ENCODE assay signal across 1 cellular context in genomic region chr10:29389935-29390334, GRCh38.
TF ChIP-seq lines count a peak whose summit lies in the region.

No MANE protein-coding gene starts in this region.

TF ChIP-seq in GM23338, 12 proteins besides CTCF, POLR2A, EP300 and RAD21:
- TF ChIP-seq, protein P1, sequence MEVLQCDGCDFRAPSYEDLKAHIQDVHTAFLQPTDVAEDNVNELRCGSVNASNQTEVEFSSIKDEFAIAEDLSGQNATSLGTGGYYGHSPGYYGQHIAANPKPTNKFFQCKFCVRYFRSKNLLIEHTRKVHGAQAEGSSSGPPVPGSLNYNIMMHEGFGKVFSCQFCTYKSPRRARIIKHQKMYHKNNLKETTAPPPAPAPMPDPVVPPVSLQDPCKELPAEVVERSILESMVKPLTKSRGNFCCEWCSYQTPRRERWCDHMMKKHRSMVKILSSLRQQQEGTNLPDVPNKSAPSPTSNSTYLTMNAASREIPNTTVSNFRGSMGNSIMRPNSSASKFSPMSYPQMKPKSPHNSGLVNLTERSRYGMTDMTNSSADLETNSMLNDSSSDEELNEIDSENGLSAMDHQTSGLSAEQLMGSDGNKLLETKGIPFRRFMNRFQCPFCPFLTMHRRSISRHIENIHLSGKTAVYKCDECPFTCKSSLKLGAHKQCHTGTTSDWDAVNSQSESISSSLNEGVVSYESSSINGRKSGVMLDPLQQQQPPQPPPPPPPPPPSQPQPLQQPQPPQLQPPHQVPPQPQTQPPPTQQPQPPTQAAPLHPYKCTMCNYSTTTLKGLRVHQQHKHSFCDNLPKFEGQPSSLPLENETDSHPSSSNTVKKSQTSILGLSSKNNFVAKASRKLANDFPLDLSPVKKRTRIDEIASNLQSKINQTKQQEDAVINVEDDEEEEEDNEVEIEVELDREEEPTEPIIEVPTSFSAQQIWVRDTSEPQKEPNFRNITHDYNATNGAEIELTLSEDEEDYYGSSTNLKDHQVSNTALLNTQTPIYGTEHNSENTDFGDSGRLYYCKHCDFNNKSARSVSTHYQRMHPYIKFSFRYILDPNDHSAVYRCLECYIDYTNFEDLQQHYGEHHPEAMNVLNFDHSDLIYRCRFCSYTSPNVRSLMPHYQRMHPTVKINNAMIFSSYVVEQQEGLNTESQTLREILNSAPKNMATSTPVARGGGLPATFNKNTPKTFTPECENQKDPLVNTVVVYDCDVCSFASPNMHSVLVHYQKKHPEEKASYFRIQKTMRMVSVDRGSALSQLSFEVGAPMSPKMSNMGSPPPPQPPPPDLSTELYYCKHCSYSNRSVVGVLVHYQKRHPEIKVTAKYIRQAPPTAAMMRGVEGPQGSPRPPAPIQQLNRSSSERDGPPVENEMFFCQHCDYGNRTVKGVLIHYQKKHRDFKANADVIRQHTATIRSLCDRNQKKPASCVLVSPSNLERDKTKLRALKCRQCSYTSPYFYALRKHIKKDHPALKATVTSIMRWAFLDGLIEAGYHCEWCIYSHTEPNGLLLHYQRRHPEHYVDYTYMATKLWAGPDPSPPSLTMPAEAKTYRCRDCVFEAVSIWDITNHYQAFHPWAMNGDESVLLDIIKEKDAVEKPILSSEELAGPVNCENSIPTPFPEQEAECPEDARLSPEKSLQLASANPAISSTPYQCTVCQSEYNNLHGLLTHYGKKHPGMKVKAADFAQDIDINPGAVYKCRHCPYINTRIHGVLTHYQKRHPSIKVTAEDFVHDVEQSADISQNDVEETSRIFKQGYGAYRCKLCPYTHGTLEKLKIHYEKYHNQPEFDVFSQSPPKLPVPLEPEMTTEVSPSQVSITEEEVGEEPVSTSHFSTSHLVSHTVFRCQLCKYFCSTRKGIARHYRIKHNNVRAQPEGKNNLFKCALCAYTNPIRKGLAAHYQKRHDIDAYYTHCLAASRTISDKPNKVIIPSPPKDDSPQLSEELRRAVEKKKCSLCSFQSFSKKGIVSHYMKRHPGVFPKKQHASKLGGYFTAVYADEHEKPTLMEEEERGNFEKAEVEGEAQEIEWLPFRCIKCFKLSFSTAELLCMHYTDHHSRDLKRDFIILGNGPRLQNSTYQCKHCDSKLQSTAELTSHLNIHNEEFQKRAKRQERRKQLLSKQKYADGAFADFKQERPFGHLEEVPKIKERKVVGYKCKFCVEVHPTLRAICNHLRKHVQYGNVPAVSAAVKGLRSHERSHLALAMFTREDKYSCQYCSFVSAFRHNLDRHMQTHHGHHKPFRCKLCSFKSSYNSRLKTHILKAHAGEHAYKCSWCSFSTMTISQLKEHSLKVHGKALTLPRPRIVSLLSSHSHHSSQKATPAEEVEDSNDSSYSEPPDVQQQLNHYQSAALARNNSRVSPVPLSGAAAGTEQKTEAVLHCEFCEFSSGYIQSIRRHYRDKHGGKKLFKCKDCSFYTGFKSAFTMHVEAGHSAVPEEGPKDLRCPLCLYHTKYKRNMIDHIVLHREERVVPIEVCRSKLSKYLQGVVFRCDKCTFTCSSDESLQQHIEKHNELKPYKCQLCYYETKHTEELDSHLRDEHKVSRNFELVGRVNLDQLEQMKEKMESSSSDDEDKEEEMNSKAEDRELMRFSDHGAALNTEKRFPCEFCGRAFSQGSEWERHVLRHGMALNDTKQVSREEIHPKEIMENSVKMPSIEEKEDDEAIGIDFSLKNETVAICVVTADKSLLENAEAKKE (CRISPR knock-in tag; IDR thresholded peaks at IDR 0.05), result no peak
- TF ChIP-seq STAT1 (IDR thresholded peaks at IDR 0.05; ENCODE audit: unreplicated experiment) (no peak), EZH2phosphoT487 (IDR thresholded peaks at IDR 0.05; ENCODE audit: unreplicated experiment) (no peak), JUNB (IDR thresholded peaks at IDR 0.05; ENCODE audit: unreplicated experiment) (no peak), CREB1 (CRISPR knock-in tag; IDR thresholded peaks at IDR 0.05; ENCODE audit: low read depth) (no peak), POLR2AphosphoS5 (IDR thresholded peaks at IDR 0.05; ENCODE audit: low read depth) (no peak), ZNF331 (CRISPR knock-in tag; IDR thresholded peaks at IDR 0.05; ENCODE audit: low read depth) (no peak), REST (IDR thresholded peaks at IDR 0.05; ENCODE audit: unreplicated experiment) (no peak), NANOG (IDR thresholded peaks at IDR 0.05; ENCODE audit: borderline replicate concordance) (no peak), ETS1 (IDR thresholded peaks at IDR 0.05) (no peak), ZNF114 (CRISPR knock-in tag; IDR thresholded peaks at IDR 0.05) (no peak), EZH2 (IDR thresholded peaks at IDR 0.05; ENCODE audit: low read depth, unreplicated experiment) (no peak)
